In the genomic region with DNA sequence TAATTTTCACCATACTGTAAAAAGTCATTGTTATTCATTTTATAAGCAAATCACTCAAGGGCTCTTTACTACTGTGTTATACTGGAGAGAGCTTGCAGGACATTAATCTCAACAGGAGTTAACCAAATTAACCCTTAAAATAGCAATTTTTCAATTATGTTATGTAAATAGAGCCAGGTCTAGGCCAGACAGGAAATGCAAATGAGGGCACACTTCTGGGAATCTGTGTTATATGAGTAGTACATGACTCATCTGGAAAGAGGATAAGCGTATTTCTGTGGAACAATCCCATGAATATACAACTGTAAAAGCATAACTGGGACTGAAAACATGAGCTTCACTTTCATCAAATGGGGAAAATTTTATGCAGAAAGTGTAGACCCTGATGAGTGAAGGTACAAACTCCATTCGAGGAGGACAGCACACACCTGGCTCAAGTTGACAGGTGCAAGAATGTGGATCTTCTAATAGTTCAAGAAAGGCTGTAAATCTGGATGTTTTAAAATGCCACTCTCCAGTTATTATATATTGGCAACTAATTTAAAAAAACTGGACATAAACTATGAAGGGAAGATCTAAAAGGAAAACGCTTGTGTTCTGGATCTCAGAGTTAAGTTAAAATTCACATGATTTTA, we compare ENCODE assay signal across 13 cellular contexts.
A peak's percentile ranks its signal among the peaks of the same experiment; 100 is the strongest.
DNase-seq lines count a peak whose midpoint lies in the region; ATAC-seq and TF ChIP-seq lines count a peak whose summit lies in the region.
"Had no signal": no experiment of that assay in that cellular context is flagged by ENCODE, and none has a peak within 500 bp of the region (broad histone marks: within the 10 kb centered on the region; RNA-seq: fewer than 3 reads in every experiment).

No MANE protein-coding gene starts in this region.

- H3K4me3 ChIP-seq in epithelial cell of proximal tubule (ENCODE audit: low read depth, low read length) (no peak overlapping the region), smooth muscle cell (no peak overlapping the region), dorsolateral prefrontal cortex (no peak overlapping the region)
- H3K4me3 ChIP-seq: cardiac muscle cell had no signal

- no peaks in the 10 kb centered on the region for H3K27me3 ChIP-seq in smooth muscle cell (ENCODE audit: low read depth)
- no peaks in the 10 kb centered on the region for H3K27me3 ChIP-seq in dorsolateral prefrontal cortex
- H3K27me3 ChIP-seq: cardiac muscle cell had no signal

- H3K27ac Mint-ChIP-seq in activated T-cell treated with anti-CD3 and anti-CD28 coated beads, Interleukin-2, amount 50 U/mL, for 72 hours: peak overlapping the region; percentile 80

- TF ChIP-seq CTCF in epithelial cell of proximal tubule (conservative IDR thresholded peaks at IDR 0.05; ENCODE audit: low read depth, low read length) (no peak), smooth muscle cell (IDR thresholded peaks at IDR 0.05; ENCODE audit: borderline replicate concordance, insufficient read depth, poor library complexity, severe bottlenecking) (no peak), dorsolateral prefrontal cortex (IDR thresholded peaks at IDR 0.05 in 54 of 56, conservative IDR thresholded peaks at IDR 0.05 in 2 of 56; ENCODE audit: low read depth in 1 of 56, partially characterized antibody in 56 of 56) (no peak)

- H3K27ac ChIP-seq in smooth muscle cell (ENCODE audit: low read depth): peak overlapping the region; percentile 68
- H3K27ac ChIP-seq in dorsolateral prefrontal cortex: peak overlapping the region in 14 of 59 donors; percentile 0 to 75 (median 28)
- H3K27ac ChIP-seq: C4-2B, cardiac muscle cell had no signal

- WGBS in smooth muscle cell (ENCODE audit: low lambda C conversion rate): 55% methylated on average over 3 of the region's 3 CpGs

- peaks cover 8% of the 10 kb centered on the region for H3F3A ChIP-seq in smooth muscle cell (ENCODE audit: low read depth)

- H3K4me2 ChIP-seq in smooth muscle cell: peak overlapping the region; percentile 64

- no peaks in the 10 kb centered on the region for H3K36me3 Mint-ChIP-seq in activated T-cell treated with anti-CD3 and anti-CD28 coated beads, Interleukin-2, amount 50 U/mL, for 72 hours (ENCODE audit: insufficient read depth in 2 of 2)

- DNase-seq in activated T-cell treated with anti-CD3 and anti-CD28 coated beads, Interleukin-2, amount 50 U/mL, for 72 hours: no peak
- DNase-seq in activated T-cell treated with anti-CD3 and anti-CD28 coated beads, Interleukin-2, amount 50 U/mL, for 48 hours: no peak
- DNase-seq in NCI-H774 (lab: John Stamatoyannopoulos, UW) (peak; percentile 15), epithelial cell of proximal tubule (ENCODE audit: low read depth) (peak; percentile 25), smooth muscle cell (lab: John Stamatoyannopoulos, UW; ENCODE audit: unreplicated experiment) (no peak), dorsolateral prefrontal cortex (no peak)
- no peak for DNase-seq in activated naive CD4-positive, alpha-beta T cell treated with anti-CD3 and anti-CD28 coated beads, Interleukin-2, amount 50 U/mL, for 16 hours
- DNase-seq: NCI-H2227 treated with DMSO at 0.1 percent for 48 hours, substantia nigra had no signal

- H3K4me3 Mint-ChIP-seq in activated T-cell treated with anti-CD3 and anti-CD28 coated beads, Interleukin-2, amount 50 U/mL, for 72 hours: peak overlapping the region; percentile 12 to 14

- no peaks in the 10 kb centered on the region for H3K79me2 ChIP-seq in smooth muscle cell (ENCODE audit: low read depth)

- H3K9me3 ChIP-seq in smooth muscle cell (replicated peaks; ENCODE audit: low read depth): no peaks in the 10 kb centered on the region

- H3K4me1 ChIP-seq in smooth muscle cell (ENCODE audit: low read depth): peaks cover 7% of the 10 kb centered on the region

- H3K27me3 Mint-ChIP-seq in activated T-cell treated with anti-CD3 and anti-CD28 coated beads, Interleukin-2, amount 50 U/mL, for 72 hours (ENCODE audit: low read depth): no peaks in the 10 kb centered on the region

- H3K4me1 Mint-ChIP-seq in activated T-cell treated with anti-CD3 and anti-CD28 coated beads, Interleukin-2, amount 50 U/mL, for 72 hours (ENCODE audit: low read depth): peaks cover 42% of the 10 kb centered on the region

- intact Hi-C loops in dorsolateral prefrontal cortex (cut with DNase I): no loop called here

- peak; percentile 20 to 21 for ATAC-seq in activated T-cell treated with anti-CD3 and anti-CD28 coated beads, Interleukin-2, amount 50 U/mL, for 72 hours (replicated peaks in 1 of 2)
- no peak for ATAC-seq in HG02840 (IDR thresholded peaks at IDR 0.05; ENCODE audit: low FRiP score, unreplicated experiment)
- ATAC-seq: left lobe of liver had no signal

- H2AFZ ChIP-seq in smooth muscle cell (ENCODE audit: low read depth): no peak overlapping the region

- no peak overlapping the region for H3K9ac ChIP-seq in smooth muscle cell (ENCODE audit: low read depth)

- no peaks in the 10 kb centered on the region for H3K9me3 Mint-ChIP-seq in activated T-cell treated with anti-CD3 and anti-CD28 coated beads, Interleukin-2, amount 50 U/mL, for 72 hours

- H3K36me3 ChIP-seq in smooth muscle cell (ENCODE audit: low read depth): no peaks in the 10 kb centered on the region
- H3K36me3 ChIP-seq: cardiac muscle cell had no signal

- H4K20me1 ChIP-seq in smooth muscle cell (ENCODE audit: low read depth): no peaks in the 10 kb centered on the region

Comparison
In these comparisons a context has a peak if more than half of its experiments do, and no peak if none do; other contexts are left out.
1. DNase-seq: peak in NCI-H774 (single experiment) and epithelial cell of proximal tubule (single experiment); none in activated T-cell treated with anti-CD3 and anti-CD28 coated beads, Interleukin-2, amount 50 U/mL, for 72 hours (0 of 2), activated T-cell treated with anti-CD3 and anti-CD28 coated beads, Interleukin-2, amount 50 U/mL, for 48 hours (0 of 2), smooth muscle cell (single experiment), dorsolateral prefrontal cortex (0 of 10) and activated naive CD4-positive, alpha-beta T cell treated with anti-CD3 and anti-CD28 coated beads, Interleukin-2, amount 50 U/mL, for 16 hours (single experiment).